10 cellular contexts compared by ENCODE assay signal in the genomic region with DNA sequence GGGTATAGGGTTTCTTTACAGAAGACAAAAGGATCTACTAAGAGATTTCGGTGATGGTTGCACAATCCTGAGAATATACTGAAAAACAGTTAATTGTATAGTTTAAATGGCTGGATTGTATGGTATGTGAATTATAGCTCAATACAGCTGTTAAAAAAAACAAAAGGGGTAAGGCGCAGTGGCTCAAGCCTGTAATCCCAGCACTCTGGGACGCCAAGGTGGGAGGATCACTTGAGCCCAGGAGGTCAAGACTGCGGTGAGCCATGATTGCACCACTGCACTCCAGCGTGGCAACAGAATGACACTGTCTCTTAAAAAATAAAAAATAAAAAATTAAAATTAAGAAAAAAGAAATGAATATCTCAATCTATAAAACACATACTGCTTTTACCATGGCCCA. TPM values are rescaled to one million over a fixed set of nuclear protein-coding genes. Genes with fewer than 3 reads are reported as not detected.
DNase-seq lines count a peak whose midpoint lies in the region; ATAC-seq and TF ChIP-seq lines count a peak whose summit lies in the region.
"Had no signal": no experiment of that assay in that cellular context is flagged by ENCODE, and none has a peak within 500 bp of the region (broad histone marks: within the 10 kb centered on the region; RNA-seq: fewer than 3 reads in every experiment).

No MANE protein-coding gene starts in this region.

- 92% methylated on average over 5 of the region's 5 CpGs for whole genome bisulfite sequencing in transverse colon (ENCODE audit: low coverage in 1 of 2), 2 donors

- H3K27ac ChIP-seq in lower lobe of right lung (peak overlapping the region; percentile 75), transverse colon (peak overlapping the region; percentile 51 to 80 (median 74))

- no peak overlapping the region for H3K4me3 ChIP-seq in lower lobe of right lung
- H3K4me3 ChIP-seq in transverse colon: no peak overlapping the region
- H3K4me3 ChIP-seq: body of pancreas had no signal

- H3K4me1 ChIP-seq in lower lobe of right lung (peaks cover 55% of the 10 kb centered on the region), transverse colon (peaks cover 14 to 52% (median 20%) of the 10 kb centered on the region in 4 donors)

- peaks cover 23% of the 10 kb centered on the region for H3K36me3 Mint-ChIP-seq in activated naive CD4-positive, alpha-beta T cell treated with anti-CD3 and anti-CD28 coated beads for 36 hours (ENCODE audit: low read depth)
- peaks cover 11% of the 10 kb centered on the region for H3K36me3 Mint-ChIP-seq in activated naive CD8-positive, alpha-beta T cell

- TF ChIP-seq POLR2A in transverse colon (IDR thresholded peaks at IDR 0.05): no peak

- H3K36me3 ChIP-seq in lower lobe of right lung: no peaks in the 10 kb centered on the region
- H3K36me3 ChIP-seq in transverse colon: no peaks in the 10 kb centered on the region

- CTCF ChIA-PET in activated naive CD4-positive, alpha-beta T cell treated with anti-CD3 and anti-CD28 coated beads for 36 hours (lab: Charles Lee): interaction anchor here (0.9 to 2.6 kb wide), 3 partner anchors 12 to 48 kb away, joined by 3 to 9 read pairs (median 7); no protein-coding TSS in a partner anchor

- ATAC-seq in lower lobe of right lung (peak; percentile 47 to 68), GM21515 (IDR thresholded peaks at IDR 0.05; ENCODE audit: unreplicated experiment) (no peak), GM18868 (IDR thresholded peaks at IDR 0.05; ENCODE audit: unreplicated experiment) (no peak), HG03139 (IDR thresholded peaks at IDR 0.05; ENCODE audit: unreplicated experiment) (no peak)

- intact Hi-C loops in activated naive CD4-positive, alpha-beta T cell treated with anti-CD3 and anti-CD28 coated beads for 36 hours (cut with micrococcal nuclease): loop anchor here (1.0 to 5.0 kb wide), 4 partner anchors 9 to 879 kb away; partner anchors contain the start of gene DYNC2I1
- intact Hi-C loops in lower lobe of right lung (cut with DNase I): no loop called here
- intact Hi-C loops in transverse colon (cut with DNase I; ENCODE audit: low total_unique reads): no loop called here

- no peak for TF ChIP-seq CTCF in lower lobe of right lung (IDR thresholded peaks at IDR 0.05)
- TF ChIP-seq CTCF in transverse colon (IDR thresholded peaks at IDR 0.05): no peak

- in situ Hi-C loops in transverse colon (cut with MboI; ENCODE audit: low pct_ligation_motif_present in 1 of 4, low pct_unique_long_range_greater_than_20kb in 1 of 4, low sequenced_read_pairs in 3 of 4): no loop called here

- H3K27me3 ChIP-seq in lower lobe of right lung (ENCODE audit: low read depth): no peaks in the 10 kb centered on the region
- no peaks in the 10 kb centered on the region for H3K27me3 ChIP-seq in transverse colon
- H3K27me3 ChIP-seq: body of pancreas had no signal

- DNase-seq in activated naive CD4-positive, alpha-beta T cell treated with anti-CD3 and anti-CD28 coated beads for 36 hours: no peak
- no peak for DNase-seq in activated naive CD4-positive, alpha-beta T cell treated with Interleukin-2 at 50 U/mL for 16 hours
- DNase-seq in lower lobe of right lung (no peak), transverse colon (no peak)
- DNase-seq: NCI-H187 treated with DMSO at 0.1 percent for 48 hours had no signal

- H3K4me3 Mint-ChIP-seq in activated naive CD4-positive, alpha-beta T cell treated with anti-CD3 and anti-CD28 coated beads for 36 hours: no peak overlapping the region
- H3K4me3 Mint-ChIP-seq in activated naive CD8-positive, alpha-beta T cell: peak overlapping the region; percentile 73

- H3K9me3 ChIP-seq in lower lobe of right lung (no peaks in the 10 kb centered on the region), transverse colon (no peaks in the 10 kb centered on the region)
- H3K9me3 ChIP-seq: body of pancreas had no signal

- H3K4me1 Mint-ChIP-seq in activated naive CD4-positive, alpha-beta T cell treated with anti-CD3 and anti-CD28 coated beads for 36 hours (ENCODE audit: low read depth): peaks cover 75% of the 10 kb centered on the region
- peaks cover 80% of the 10 kb centered on the region for H3K4me1 Mint-ChIP-seq in activated naive CD8-positive, alpha-beta T cell (ENCODE audit: low read depth)

- no peaks in the 10 kb centered on the region for H3K9me3 Mint-ChIP-seq in activated naive CD4-positive, alpha-beta T cell treated with anti-CD3 and anti-CD28 coated beads for 36 hours
- H3K9me3 Mint-ChIP-seq in activated naive CD8-positive, alpha-beta T cell (ENCODE audit: low read depth): no peaks in the 10 kb centered on the region

- peak overlapping the region; percentile 95 for H3K27ac Mint-ChIP-seq in activated naive CD4-positive, alpha-beta T cell treated with anti-CD3 and anti-CD28 coated beads for 36 hours
- peak overlapping the region; percentile 99 for H3K27ac Mint-ChIP-seq in activated naive CD8-positive, alpha-beta T cell

- no peaks in the 10 kb centered on the region for H3K27me3 Mint-ChIP-seq in activated naive CD4-positive, alpha-beta T cell treated with anti-CD3 and anti-CD28 coated beads for 36 hours (ENCODE audit: low read depth)
- no peaks in the 10 kb centered on the region for H3K27me3 Mint-ChIP-seq in activated naive CD8-positive, alpha-beta T cell

- TF ChIP-seq EP300 in transverse colon (IDR thresholded peaks at IDR 0.05; ENCODE audit: low read depth): no peak

RNA-seq across cellular contexts. Expression of gene ESYT2, which starts 18.5 kb away (rescaled TPM):
- 10 to 100 TPM; 41.7 to 44.3 TPM for total RNA-seq in activated naive CD4-positive, alpha-beta T cell treated with anti-CD3 and anti-CD28 coated beads for 36 hours
- total RNA-seq in lower lobe of right lung: 55.5 TPM
- 100 to 1,000 TPM in 1 of 4 donors, 10 to 100 TPM in 3; 78.6 to 113 (median 87.3) TPM for total RNA-seq in transverse colon

RNA-seq across cellular contexts. Expression of gene DYNC2I1, which starts 45.5 kb away (rescaled TPM):
- total RNA-seq in activated naive CD4-positive, alpha-beta T cell treated with anti-CD3 and anti-CD28 coated beads for 36 hours: 1 to 10 TPM; 8.0 to 8.5 TPM
- total RNA-seq in lower lobe of right lung: 22.4 TPM
- 100 to 1,000 TPM in 1 of 4 donors, 10 to 100 TPM in 3; 24.3 to 105 (median 51.5) TPM for total RNA-seq in transverse colon

Comparison
In these comparisons a context has a peak if more than half of its experiments do, and no peak if none do; other contexts are left out.
1. ATAC-seq: peak in lower lobe of right lung (2 of 2); none in GM21515 (single experiment), GM18868 (single experiment) and HG03139 (single experiment).